ENCODE assay signal across 8 cellular contexts in the genomic region with DNA sequence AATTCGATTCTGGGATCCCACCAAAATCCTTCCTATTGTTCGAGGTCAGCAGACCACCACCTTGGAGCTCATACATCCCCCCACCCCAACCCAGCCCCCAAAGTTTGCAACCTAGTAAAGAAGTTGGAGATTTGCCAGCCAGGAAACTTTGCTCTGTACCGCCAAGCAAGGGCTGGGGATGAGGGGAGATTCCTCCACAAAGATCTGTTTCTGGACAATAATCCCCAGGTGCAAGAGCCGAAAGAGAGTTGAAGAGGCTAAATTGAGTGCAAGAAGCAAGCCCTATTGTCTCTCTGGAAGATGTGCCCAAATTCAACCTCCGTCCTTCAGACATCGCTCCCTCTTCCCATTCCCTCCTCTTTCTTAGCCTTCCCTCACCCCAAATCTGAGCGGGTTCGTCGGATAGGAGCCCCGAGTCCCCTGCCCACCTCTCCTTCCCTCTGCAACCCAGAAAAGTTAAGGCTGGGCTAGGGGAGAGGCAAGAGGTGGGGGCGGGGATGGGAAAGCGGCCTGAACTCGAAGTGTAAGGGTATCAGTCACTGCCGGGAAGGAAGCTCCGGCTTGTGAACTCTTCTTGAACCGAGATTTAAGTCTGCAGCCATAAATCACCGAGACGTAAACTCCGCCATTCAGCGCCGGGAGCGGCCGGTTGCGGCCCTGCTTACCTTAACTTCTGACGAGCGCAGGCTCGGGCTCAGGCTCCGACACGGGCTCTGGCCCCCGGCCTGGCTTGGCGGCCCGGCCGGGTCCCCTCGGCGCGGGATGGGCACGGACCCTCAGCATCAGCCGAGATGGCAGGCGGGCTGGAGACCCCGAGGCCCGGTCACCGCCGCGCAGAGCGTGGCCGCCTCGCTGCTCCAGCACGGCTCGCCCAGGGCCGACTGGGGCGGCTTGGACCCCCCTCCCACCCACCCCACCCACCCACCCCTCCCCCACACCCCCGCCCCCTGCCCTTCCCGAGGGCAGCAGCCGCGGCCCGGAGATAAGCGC. TPM values are rescaled to one million over a fixed set of nuclear protein-coding genes. Genes with fewer than 3 reads are reported as not detected.
DNase-seq lines count a peak whose midpoint lies in the region; ATAC-seq and TF ChIP-seq lines count a peak whose summit lies in the region.

No MANE protein-coding gene starts in this region.

- H3K9ac ChIP-seq in IMR-90 (ENCODE audit: low read depth, low read length) (peak overlapping the region; percentile 95), stomach smooth muscle (ENCODE audit: low read length in 2 of 2) (peak overlapping the region; percentile 65 to 85), GM23248 (no peak overlapping the region)

- H3K27me3 ChIP-seq in IMR-90 (ENCODE audit: control insufficient read depth, insufficient read depth, low read length) = no peaks in the 10 kb centered on the region
- H3K27me3 ChIP-seq in brain microvascular endothelial cell (replicated peaks) = peaks cover 93% of the 10 kb centered on the region
- no peaks in the 10 kb centered on the region for H3K27me3 ChIP-seq in stomach smooth muscle (ENCODE audit: control insufficient read depth in 1 of 2, insufficient read depth in 2 of 2, low read length in 2 of 2)
- H3K27me3 ChIP-seq in GM23248 (replicated peaks; ENCODE audit: insufficient read depth) = no peaks in the 10 kb centered on the region

- no peaks in the 10 kb centered on the region for H3K9me3 ChIP-seq in IMR-90 (ENCODE audit: control insufficient read depth, insufficient read depth, low read length)
- no peaks in the 10 kb centered on the region for H3K9me3 ChIP-seq in stomach smooth muscle (ENCODE audit: control insufficient read depth in 2 of 2, low read length in 2 of 2)
- H3K9me3 ChIP-seq in GM23248 (ENCODE audit: low read depth) = no peaks in the 10 kb centered on the region

- H3K9me2 ChIP-seq in GM23248 (ENCODE audit: insufficient read depth) = no peaks in the 10 kb centered on the region

- H3K18ac ChIP-seq in IMR-90 (ENCODE audit: low read depth, low read length) = peak overlapping the region; percentile 91

- ATAC-seq in IMR-90 (ENCODE audit: low read depth) = peak; percentile 1; the same call in 1 of the 2 replicates
- ATAC-seq in left lobe of liver = peak; percentile 53
- no peak for ATAC-seq in activated CD8-positive, alpha-beta T cell treated with anti-CD3 and anti-CD28 coated beads, Interleukin-2, amount 10 ng/mL, durations not matched to agents 7 days and 5 days
- no peak for ATAC-seq in GM18907 (IDR thresholded peaks at IDR 0.05; ENCODE audit: unreplicated experiment)
- ATAC-seq in HG03354 (IDR thresholded peaks at IDR 0.05; ENCODE audit: poor library complexity, severe bottlenecking, unreplicated experiment) = no peak

- in situ Hi-C loops in IMR-90 (cut with MboI; ENCODE audit: low sequenced_read_pairs) = no loop called here
- in situ Hi-C loops in brain microvascular endothelial cell (cut with HindIII; ENCODE audit: low pct_ligation_motif_present, low sequenced_read_pairs) = no loop called here
- in situ Hi-C loops in GM23248 (cut with MboI) = no loop called here

- H3K79me1 ChIP-seq in IMR-90 (ENCODE audit: low read depth in 1 of 2, low read length in 2 of 2) = peaks cover 0 to 34% of the 10 kb centered on the region in 2 experiments; a peak in 2 of 4 replicates

- no peak overlapping the region for H3K27ac Mint-ChIP-seq in activated CD8-positive, alpha-beta T cell treated with anti-CD3 and anti-CD28 coated beads, Interleukin-2, amount 10 ng/mL, durations not matched to agents 7 days and 5 days

- H4K20me1 ChIP-seq in IMR-90 (ENCODE audit: insufficient read depth, low read length) = peaks cover 16% of the 10 kb centered on the region
- H4K20me1 ChIP-seq in GM23248 (ENCODE audit: insufficient read depth) = no peaks in the 10 kb centered on the region

- peak overlapping the region; percentile 99 for H3K27ac ChIP-seq in IMR-90 (ENCODE audit: insufficient read depth, low read length)
- H3K27ac ChIP-seq in brain microvascular endothelial cell = no peak overlapping the region
- H3K27ac ChIP-seq in stomach smooth muscle (ENCODE audit: low read length) = peak overlapping the region; percentile 97
- H3K27ac ChIP-seq in GM23248 = no peak overlapping the region

- H3K14ac ChIP-seq in IMR-90 (replicated peaks; ENCODE audit: low read depth, low read length) = peak overlapping the region; percentile 95

- peak overlapping the region; percentile 93 for H3K4ac ChIP-seq in IMR-90 (ENCODE audit: low read depth, low read length)

- CTCF ChIA-PET in IMR-90 (lab: Yijun Ruan, JAX) = no interaction called here
- CTCF ChIA-PET in activated CD8-positive, alpha-beta T cell treated with anti-CD3 and anti-CD28 coated beads, Interleukin-2, amount 10 ng/mL, durations not matched to agents 7 days and 5 days (lab: Charles Lee) = no interaction called here

- no peak overlapping the region for H3K4me3 Mint-ChIP-seq in activated CD8-positive, alpha-beta T cell treated with anti-CD3 and anti-CD28 coated beads, Interleukin-2, amount 10 ng/mL, durations not matched to agents 7 days and 5 days

- dilution Hi-C loops in IMR-90 (cut with HindIII; ENCODE audit: low sequenced_read_pairs, unreplicated experiment) = no loop called here

- peaks cover 13% of the 10 kb centered on the region; the same call in 1 of the 2 replicates for H3K9me1 ChIP-seq in IMR-90 (ENCODE audit: insufficient read depth, low read length)

- H3K4me1 ChIP-seq in IMR-90 (ENCODE audit: control insufficient read depth, insufficient read depth, low read length) (peaks cover 24% of the 10 kb centered on the region), stomach smooth muscle (ENCODE audit: control insufficient read depth, insufficient read depth, low read length) (peaks cover 44% of the 10 kb centered on the region), GM23248 (ENCODE audit: insufficient read depth) (peaks cover 7% of the 10 kb centered on the region; the same call in 1 of the 2 replicates)

- peak; percentile 77; the same call in 1 of the 2 replicates for TF ChIP-seq POLR2A in IMR-90 (IDR thresholded peaks at IDR 0.05; ENCODE audit: low read depth, low read length)

- DNase-seq in IMR-90 (peak; percentile 95), brain microvascular endothelial cell (no peak), left lobe of liver (ENCODE audit: low spot score) (no peak), GM23248 (no peak)
- no peak for DNase-seq in activated CD8-positive, alpha-beta T cell treated with anti-CD3 and anti-CD28 coated beads, Interleukin-2, amount 10 ng/mL, durations not matched to agents 7 days and 5 days

- H3K56ac ChIP-seq in IMR-90 (ENCODE audit: extremely low read depth, insufficient read depth, low read length) = peak overlapping the region; percentile 85

- TF ChIP-seq CTCF in IMR-90 (conservative IDR thresholded peaks at IDR 0.05; ENCODE audit: low read depth, low read length) = no peak
- TF ChIP-seq CTCF in brain microvascular endothelial cell (IDR thresholded peaks at IDR 0.05; ENCODE audit: low read depth, low read length, missing control alignments) = no peak

- WGBS in IMR-90 (ENCODE audit: extremely low coverage in 2 of 2, insufficient read length in 1 of 2), 2 experiments = 1% methylated on average over 15 of the region's 57 CpGs; no CpG with 5 or more reads in 1 of the 2 experiments
- 79 to 89% methylated on average over 30 to 46 of the region's 57 CpGs for WGBS in GM23248 (ENCODE audit: low coverage in 1 of 2, low lambda C conversion rate in 2 of 2, missing lambda C conversion rate in 2 of 2), 2 experiments

- peak overlapping the region; percentile 92 for H2AK5ac ChIP-seq in IMR-90 (ENCODE audit: low read depth, low read length)

- H2AK9ac ChIP-seq in IMR-90 (replicated peaks; ENCODE audit: low read depth, low read length, poor library complexity) = peak overlapping the region; percentile 79

- peak overlapping the region; percentile 73 for H2BK20ac ChIP-seq in IMR-90 (ENCODE audit: low read depth, low read length)

- no peaks in the 10 kb centered on the region for H3K36me3 Mint-ChIP-seq in activated CD8-positive, alpha-beta T cell treated with anti-CD3 and anti-CD28 coated beads, Interleukin-2, amount 10 ng/mL, durations not matched to agents 7 days and 5 days (ENCODE audit: low read depth)

- peaks cover 17% of the 10 kb centered on the region; the same call in 1 of the 2 replicates for H3K36me3 ChIP-seq in IMR-90 (ENCODE audit: control insufficient read depth, insufficient read depth, low read length)
- no peaks in the 10 kb centered on the region for H3K36me3 ChIP-seq in brain microvascular endothelial cell (replicated peaks)
- peaks cover 0 to 2% of the 10 kb centered on the region in 2 donors for H3K36me3 ChIP-seq in stomach smooth muscle (ENCODE audit: control insufficient read depth in 2 of 2, insufficient read depth in 2 of 2, low read length in 2 of 2)
- H3K36me3 ChIP-seq in GM23248 (ENCODE audit: low read depth) = no peaks in the 10 kb centered on the region

- H3K4me3 ChIP-seq in IMR-90 (ENCODE audit: insufficient read depth, low read depth, low read length) (peak overlapping the region; percentile 65), brain microvascular endothelial cell (ENCODE audit: low read depth, low read length) (peak overlapping the region; percentile 57), stomach smooth muscle (ENCODE audit: low read length in 2 of 2) (peak overlapping the region; percentile 74 to 90), GM23248 (no peak overlapping the region)

- H2BK15ac ChIP-seq in IMR-90 (ENCODE audit: low read depth, low read length) = peak overlapping the region; percentile 66; the same call in 2 of the 3 replicates

- POLR2A ChIA-PET in IMR-90 (lab: Charles Lee; ENCODE audit: unreplicated experiment) = interaction anchor here (0.7 kb wide), 2 partner anchors 15 to 28 kb away, joined by 3 to 5 read pairs; no protein-coding TSS in a partner anchor
- POLR2A ChIA-PET in activated CD8-positive, alpha-beta T cell treated with anti-CD3 and anti-CD28 coated beads, Interleukin-2, amount 10 ng/mL, durations not matched to agents 7 days and 5 days (lab: Charles Lee) = no interaction called here

- peaks cover 11% of the 10 kb centered on the region; the same call in 1 of the 2 replicates for H3F3A ChIP-seq in GM23248 (ENCODE audit: insufficient read depth)

- no peaks in the 10 kb centered on the region for H3K27me3 Mint-ChIP-seq in activated CD8-positive, alpha-beta T cell treated with anti-CD3 and anti-CD28 coated beads, Interleukin-2, amount 10 ng/mL, durations not matched to agents 7 days and 5 days (ENCODE audit: low read depth)

- H2AFZ ChIP-seq in IMR-90 (replicated peaks; ENCODE audit: low read length, poor library complexity) (peak overlapping the region; percentile 69), GM23248 (no peak overlapping the region)

- peak overlapping the region; percentile 92 for H2BK5ac ChIP-seq in IMR-90 (ENCODE audit: low read depth, low read length, poor library complexity, severe bottlenecking)

- intact Hi-C loops in IMR-90 (cut with micrococcal nuclease) = no loop called here

- H4K5ac ChIP-seq in IMR-90 (ENCODE audit: low read depth, low read length) = peak overlapping the region; percentile 92

- H4K8ac ChIP-seq in IMR-90 (ENCODE audit: low read depth in 2 of 2, low read length in 2 of 2) = peak overlapping the region; percentile 64 to 76

- TF ChIP-seq RAD21 in IMR-90 (IDR thresholded peaks at IDR 0.05; ENCODE audit: low read length) = no peak

- no peaks in the 10 kb centered on the region for H3K9me3 Mint-ChIP-seq in activated CD8-positive, alpha-beta T cell treated with anti-CD3 and anti-CD28 coated beads, Interleukin-2, amount 10 ng/mL, durations not matched to agents 7 days and 5 days (ENCODE audit: insufficient read depth)

- peak overlapping the region; percentile 93 for H2BK120ac ChIP-seq in IMR-90 (ENCODE audit: low read depth, low read length)

- no peaks in the 10 kb centered on the region for H3K79me2 ChIP-seq in GM23248 (ENCODE audit: insufficient read depth)

- H3K4me1 Mint-ChIP-seq in activated CD8-positive, alpha-beta T cell treated with anti-CD3 and anti-CD28 coated beads, Interleukin-2, amount 10 ng/mL, durations not matched to agents 7 days and 5 days (ENCODE audit: low read depth) = no peaks in the 10 kb centered on the region

- H4K91ac ChIP-seq in IMR-90 (ENCODE audit: insufficient read depth, low read depth, low read length) = peak overlapping the region; percentile 85

- no TSS peak for BruUV-seq in IMR-90 (replicated peaks; lab: Mats Ljungman, UMichigan)

- H3K4me2 ChIP-seq in IMR-90 (ENCODE audit: low read depth, low read length) (peak overlapping the region; percentile 98), GM23248 (ENCODE audit: unreplicated experiment) (no peak overlapping the region)

- H3K23ac ChIP-seq in IMR-90 (ENCODE audit: low read depth, low read length) = peak overlapping the region; percentile 96

RNA-seq across cellular contexts. Expression of a gene that starts 10.8 kb away (rescaled TPM):
- 1.6 and 1.7 TPM in 2 replicates for total RNA-seq in IMR-90 (2012; rRNA removed)
- polyA plus RNA-seq in IMR-90 (2012; rRNA removed) = 2.4 and 3.9 TPM in 2 replicates
- polyA plus RNA-seq in IMR-90 (2012; cell fraction: cytosol; rRNA removed) = 0.93 and 1.8 TPM in 2 replicates
- 5.2 and 14.9 TPM in 2 replicates for polyA plus RNA-seq in IMR-90 (2012; cell fraction: nucleus; rRNA removed; ENCODE audit: low replicate concordance)
- total RNA-seq in left lobe of liver = 0.15 TPM
- total RNA-seq in activated CD8-positive, alpha-beta T cell treated with anti-CD3 and anti-CD28 coated beads, Interleukin-2, amount 10 ng/mL, durations not matched to agents 7 days and 5 days = not detected
- not detected in 2 replicates for total RNA-seq in GM23248 (2014; rRNA removed; shearing (Covaris generic))
- polyA plus RNA-seq in GM23248 (2016; fragmentation: Nextera tagmentation; extraction: Ambion mirVana) = 0.09 TPM in 1 of 2 replicates, not detected in the other

RNA-seq across cellular contexts. Expression of a gene that starts 17.3 kb away (rescaled TPM):
- total RNA-seq in IMR-90 (2012; rRNA removed) = 0.36 and 1.1 TPM in 2 replicates
- polyA plus RNA-seq in IMR-90 (2012; rRNA removed) = 7.2 and 8.0 TPM in 2 replicates
- 4.3 and 5.1 TPM in 2 replicates for polyA plus RNA-seq in IMR-90 (2012; cell fraction: cytosol; rRNA removed)
- polyA plus RNA-seq in IMR-90 (2012; cell fraction: nucleus; rRNA removed; ENCODE audit: low replicate concordance) = 4.5 and 16.6 TPM in 2 replicates
- 0.43 TPM for total RNA-seq in left lobe of liver
- not detected for total RNA-seq in activated CD8-positive, alpha-beta T cell treated with anti-CD3 and anti-CD28 coated beads, Interleukin-2, amount 10 ng/mL, durations not matched to agents 7 days and 5 days
- 0.13 and 1.8 TPM in 2 replicates for total RNA-seq in GM23248 (2014; rRNA removed; shearing (Covaris generic))
- 3.1 and 3.3 TPM in 2 replicates for polyA plus RNA-seq in GM23248 (2016; fragmentation: Nextera tagmentation; extraction: Ambion mirVana)

RNA-seq across cellular contexts. Expression of a gene that starts 17.5 kb away (rescaled TPM):
- total RNA-seq in IMR-90 (2012; rRNA removed) (0.54 and 0.83 TPM in 2 replicates), left lobe of liver (0.08 TPM)
- polyA plus RNA-seq in IMR-90 (2012; rRNA removed) (1.7 and 1.8 TPM in 2 replicates), GM23248 (2016; fragmentation: Nextera tagmentation; extraction: Ambion mirVana) (1.6 and 1.8 TPM in 2 replicates)
- polyA plus RNA-seq in IMR-90 (2012; cell fraction: cytosol; rRNA removed) = 0.34 and 0.97 TPM in 2 replicates
- 1.5 and 1.9 TPM in 2 replicates for polyA plus RNA-seq in IMR-90 (2012; cell fraction: nucleus; rRNA removed; ENCODE audit: low replicate concordance)
- under 1 TPM; 0.89 to 0.92 TPM for total RNA-seq in activated CD8-positive, alpha-beta T cell treated with anti-CD3 and anti-CD28 coated beads, Interleukin-2, amount 10 ng/mL, durations not matched to agents 7 days and 5 days
- 0.89 and 0.97 TPM in 2 replicates for total RNA-seq in GM23248 (2014; rRNA removed; shearing (Covaris generic))

RNA-seq across cellular contexts. Expression of a gene that starts 30.2 kb away (rescaled TPM):
- total RNA-seq in IMR-90 (2012; rRNA removed) (19.9 and 23.9 TPM in 2 replicates), left lobe of liver (0.50 TPM)
- polyA plus RNA-seq in IMR-90 (2012; rRNA removed) (28.1 and 29.4 TPM in 2 replicates), GM23248 (2016; fragmentation: Nextera tagmentation; extraction: Ambion mirVana) (1.3 and 1.9 TPM in 2 replicates)
- 27.6 and 56.3 TPM in 2 replicates for polyA plus RNA-seq in IMR-90 (2012; cell fraction: cytosol; rRNA removed)
- 34.9 and 41.0 TPM in 2 replicates for polyA plus RNA-seq in IMR-90 (2012; cell fraction: nucleus; rRNA removed; ENCODE audit: low replicate concordance)
- not detected for total RNA-seq in activated CD8-positive, alpha-beta T cell treated with anti-CD3 and anti-CD28 coated beads, Interleukin-2, amount 10 ng/mL, durations not matched to agents 7 days and 5 days
- total RNA-seq in GM23248 (2014; rRNA removed; shearing (Covaris generic)) = 0.25 and 4.0 TPM in 2 replicates

RNA-seq across cellular contexts. Expression of a gene that starts 34.3 kb away (rescaled TPM):
- 1.4 and 1.7 TPM in 2 replicates for total RNA-seq in IMR-90 (2012; rRNA removed)
- 1.8 and 2.1 TPM in 2 replicates for polyA plus RNA-seq in IMR-90 (2012; rRNA removed)
- polyA plus RNA-seq in IMR-90 (2012; cell fraction: cytosol; rRNA removed) = 0.50 and 1.7 TPM in 2 replicates
- polyA plus RNA-seq in IMR-90 (2012; cell fraction: nucleus; rRNA removed; ENCODE audit: low replicate concordance) = 3.9 and 5.3 TPM in 2 replicates
- not detected for total RNA-seq in left lobe of liver
- total RNA-seq in activated CD8-positive, alpha-beta T cell treated with anti-CD3 and anti-CD28 coated beads, Interleukin-2, amount 10 ng/mL, durations not matched to agents 7 days and 5 days = not detected
- 0.51 and 3.2 TPM in 2 replicates for total RNA-seq in GM23248 (2014; rRNA removed; shearing (Covaris generic))
- 3.5 and 3.7 TPM in 2 replicates for polyA plus RNA-seq in GM23248 (2016; fragmentation: Nextera tagmentation; extraction: Ambion mirVana)

Comparison
In these comparisons a context has a peak if more than half of its experiments do, and no peak if none do; other contexts are left out.
1. ATAC-seq: peak in IMR-90 (single experiment) and left lobe of liver (single experiment); none in activated CD8-positive, alpha-beta T cell treated with anti-CD3 and anti-CD28 coated beads, Interleukin-2, amount 10 ng/mL, durations not matched to agents 7 days and 5 days (single experiment), GM18907 (single experiment) and HG03354 (single experiment).
2. H3K27ac ChIP-seq: peak in IMR-90 (single experiment) and stomach smooth muscle (single experiment); none in brain microvascular endothelial cell (single experiment) and GM23248 (single experiment).